In genomic region chr3:192812736-192813383, GRCh38 we compare ENCODE assay signal across 8 cellular contexts.
DNase-seq lines count a peak whose midpoint lies in the region; ATAC-seq and TF ChIP-seq lines count a peak whose summit lies in the region.

No MANE protein-coding gene starts in this region.

- no peaks in the 10 kb centered on the region for H3K36me3 ChIP-seq in tibial nerve

- peaks cover 0 to 15% (median 0%) of the 10 kb centered on the region in 4 donors for H3K4me1 ChIP-seq in tibial nerve

- H3K4me3 ChIP-seq in WI38 (ENCODE audit: low read depth, low read length), result no peak overlapping the region
- H3K4me3 ChIP-seq in tibial nerve, result no peak overlapping the region

- intact Hi-C loops in posterior vena cava (cut with DNase I), result loop anchor here (5.0 to 10.0 kb wide), 3 partner anchors 499 to 762 kb away; no protein-coding TSS in a partner anchor

- ATAC-seq in GM18870 (IDR thresholded peaks at IDR 0.05; ENCODE audit: unreplicated experiment), result no peak

- DNase-seq in NCI-H446 (lab: John Stamatoyannopoulos, UW), result peak; percentile 21 to 59
- no peak for DNase-seq in NCI-H446 treated with DMSO at 0.1 percent for 48 hours (lab: John Stamatoyannopoulos, UW)
- DNase-seq in NCI-H1417 (lab: John Stamatoyannopoulos, UW), result peak; percentile 49 to 84 (median 58)
- DNase-seq in inferior parietal cortex (ENCODE audit: extremely low spot score), result peak; percentile 87
- peak in 1 of 2 donors; percentile 70 for DNase-seq in tibial nerve (ENCODE audit: low spot score in 2 of 2)
- DNase-seq in posterior vena cava (ENCODE audit: low spot score), result no peak

- 9 to 12% methylated on average over 4 of the region's 4 CpGs for WGBS in tibial nerve, 2 donors

- H3K27me3 ChIP-seq in tibial nerve, result no peaks in the 10 kb centered on the region

- TF ChIP-seq EP300 in tibial nerve (IDR thresholded peaks at IDR 0.05), result no peak

- no peak for TF ChIP-seq POLR2A in tibial nerve (IDR thresholded peaks at IDR 0.05)

- H3K27ac ChIP-seq in tibial nerve, result no peak overlapping the region

- no peaks in the 10 kb centered on the region for H3K9me3 ChIP-seq in tibial nerve

- peak; percentile 47; the same call in 1 of the 2 replicates for TF ChIP-seq CTCF in WI38 (IDR thresholded peaks at IDR 0.05; ENCODE audit: low read depth, low read length)
- TF ChIP-seq CTCF in tibial nerve (IDR thresholded peaks at IDR 0.05), result peak; percentile 38 to 74 (median 53)

Comparison
In these comparisons a context has a peak if more than half of its experiments do, and no peak if none do; other contexts are left out.
1. DNase-seq: peak in NCI-H446 (2 of 2), NCI-H1417 (3 of 3) and inferior parietal cortex (single experiment); none in NCI-H446 treated with DMSO at 0.1 percent for 48 hours (single experiment) and posterior vena cava (single experiment).